ENCODE assay signal across 8 cellular contexts in the genomic region with DNA sequence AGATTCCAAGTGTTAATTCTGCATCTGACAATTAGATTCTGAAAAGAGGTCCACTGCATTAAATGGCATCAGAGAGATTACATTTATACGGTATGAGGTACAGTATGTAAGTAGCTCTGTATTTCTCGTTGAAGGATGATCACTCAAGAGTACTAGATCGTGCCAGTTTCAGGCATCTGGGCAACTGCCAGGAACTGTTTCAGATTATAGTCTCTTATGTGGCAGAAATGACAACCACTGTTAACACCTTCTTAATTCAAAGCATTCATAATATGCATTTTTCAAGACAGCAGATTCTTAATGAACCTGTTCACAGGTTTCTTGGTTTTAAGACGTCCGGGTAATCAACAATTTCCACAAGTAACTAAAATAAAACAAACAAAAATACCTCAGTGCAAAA. TPM values are rescaled to one million over a fixed set of nuclear protein-coding genes. Genes with fewer than 3 reads are reported as not detected.
DNase-seq lines count a peak whose midpoint lies in the region; ATAC-seq and TF ChIP-seq lines count a peak whose summit lies in the region.

No MANE protein-coding gene starts in this region.

- TF ChIP-seq POLR2A in right lobe of liver (IDR thresholded peaks at IDR 0.05): no peak

- TF ChIP-seq CTCF in heart right ventricle (IDR thresholded peaks at IDR 0.05) (no peak), brain microvascular endothelial cell (IDR thresholded peaks at IDR 0.05; ENCODE audit: low read depth, low read length, missing control alignments) (no peak), right lobe of liver (IDR thresholded peaks at IDR 0.05) (no peak)

- no peaks in the 10 kb centered on the region for H3K9me3 ChIP-seq in heart right ventricle
- H3K9me3 ChIP-seq in right lobe of liver: no peaks in the 10 kb centered on the region
- H3K9me3 ChIP-seq in aorta (ENCODE audit: control insufficient read depth, low read length): no peaks in the 10 kb centered on the region

- in situ Hi-C loops in brain microvascular endothelial cell (cut with HindIII; ENCODE audit: low pct_ligation_motif_present, low sequenced_read_pairs): no loop called here

- WGBS in heart right ventricle, 2 donors: 8 to 9% methylated on average over 5 of the region's 5 CpGs
- 26% methylated on average over 5 of the region's 5 CpGs for WGBS in right lobe of liver (ENCODE audit: insufficient coverage, low coverage, low lambda C conversion rate, missing lambda C conversion rate)
- 5 to 6% methylated on average over 5 of the region's 5 CpGs for WGBS in aorta, 2 donors

- no peak for DNase-seq in heart right ventricle
- DNase-seq in Right ventricle myocardium inferior (ENCODE audit: missing footprints): no peak
- DNase-seq in brain microvascular endothelial cell: peak; percentile 6
- no peak for DNase-seq in right lobe of liver
- peak in 1 of 2 donors; percentile 40 for DNase-seq in aorta
- DNase-seq in NCI-H146 treated with DMSO at 0.1 percent for 48 hours (lab: John Stamatoyannopoulos, UW; ENCODE audit: unreplicated experiment): no peak
- DNase-seq in NCI-H446 treated with DMSO at 0.1 percent for 48 hours (lab: John Stamatoyannopoulos, UW): no peak

- peak overlapping the region in 9 of 10 donors; percentile 72 to 93 (median 87) for H3K4me3 ChIP-seq in heart right ventricle
- peak overlapping the region; percentile 83 for H3K4me3 ChIP-seq in brain microvascular endothelial cell (ENCODE audit: low read depth, low read length)
- H3K4me3 ChIP-seq in right lobe of liver: peak overlapping the region; percentile 78 to 83 (median 82)
- peak overlapping the region; percentile 55 to 79 for H3K4me3 ChIP-seq in aorta (ENCODE audit: low read length in 2 of 2)

- peaks cover 0 to 49% (median 20%) of the 10 kb centered on the region in 9 donors for H3K4me1 ChIP-seq in heart right ventricle
- peaks cover 0 to 26% (median 2%) of the 10 kb centered on the region in 4 donors for H3K4me1 ChIP-seq in right lobe of liver
- peaks cover 4 to 10% of the 10 kb centered on the region in 2 donors for H3K4me1 ChIP-seq in aorta (ENCODE audit: control insufficient read depth in 1 of 2, insufficient read depth in 2 of 2, low read length in 2 of 2)

- peaks cover 0 to 19% (median 0%) of the 10 kb centered on the region in 9 donors for H3K36me3 ChIP-seq in heart right ventricle
- H3K36me3 ChIP-seq in brain microvascular endothelial cell (replicated peaks): peaks cover 2% of the 10 kb centered on the region
- H3K36me3 ChIP-seq in right lobe of liver: no peaks in the 10 kb centered on the region
- H3K36me3 ChIP-seq in aorta (ENCODE audit: control insufficient read depth in 1 of 2, insufficient read depth in 2 of 2, low read length in 1 of 2): no peaks in the 10 kb centered on the region

- H3K27me3 ChIP-seq in heart right ventricle: no peaks in the 10 kb centered on the region
- H3K27me3 ChIP-seq in brain microvascular endothelial cell (replicated peaks): no peaks in the 10 kb centered on the region
- no peaks in the 10 kb centered on the region for H3K27me3 ChIP-seq in right lobe of liver
- no peaks in the 10 kb centered on the region for H3K27me3 ChIP-seq in aorta (ENCODE audit: control insufficient read depth in 1 of 2, insufficient read depth in 2 of 2, low read length in 1 of 2)

- intact Hi-C loops in heart right ventricle (cut with DNase I) (loop anchor here in 7 of 10 donors (5.0 to 10.0 kb wide), 5 partner anchors 224 to 376 kb away; no protein-coding TSS in a partner anchor), Right ventricle myocardium inferior (cut with DNase I) (loop anchor here (5.0 to 10.0 kb wide), 2 partner anchors 226 to 376 kb away; no protein-coding TSS in a partner anchor), right lobe of liver (cut with DNase I) (no loop called here), aorta (cut with DNase I) (loop anchor here (10.0 kb wide), 3 partner anchors 154 to 234 kb away; no protein-coding TSS in a partner anchor)

- H3K27ac ChIP-seq in heart right ventricle (peak overlapping the region in 5 of 10 donors; percentile 95 to 99 (median 97)), brain microvascular endothelial cell (peak overlapping the region; percentile 94), right lobe of liver (no peak overlapping the region), aorta (ENCODE audit: low read depth in 1 of 2, low read length in 2 of 2) (no peak overlapping the region)

- no peak for ATAC-seq in heart right ventricle
- no peak for ATAC-seq in Right ventricle myocardium inferior
- ATAC-seq in right lobe of liver: no peak
- ATAC-seq in aorta (ENCODE audit: low FRiP score): no peak
- no peak for ATAC-seq in GM21447 (IDR thresholded peaks at IDR 0.05; ENCODE audit: unreplicated experiment)

RNA-seq across cellular contexts. Expression of a gene that starts 1.6 kb away (rescaled TPM):
- total RNA-seq in heart right ventricle: 10 to 100 TPM in 4 of 10 donors, 1 to 10 TPM in 6; 5.2 to 20.1 (median 8.5) TPM
- polyA plus RNA-seq in heart right ventricle: 1 to 10 TPM; 2.1 to 2.4 TPM
- 6.5 TPM for total RNA-seq in Right ventricle myocardium inferior
- 1 to 10 TPM; 4.6 to 7.7 (median 5.8) TPM for total RNA-seq in right lobe of liver
- 10 to 100 TPM; 26.5 to 27.4 TPM for total RNA-seq in aorta
- 1 to 10 TPM; 4.5 to 10.0 TPM for polyA plus RNA-seq in aorta

Comparison
In these comparisons a context has a peak if more than half of its experiments do, and no peak if none do; other contexts are left out.
1. intact Hi-C loops: an anchor here in heart right ventricle (5.0 to 10.0 kb wide), Right ventricle myocardium inferior (5.0 to 10.0 kb wide) and aorta (10.0 kb wide); none called in right lobe of liver.